ENCODE assay signal across 8 cellular contexts in genomic region chr13:38045278-38046048, GRCh38.
DNase-seq lines count a peak whose midpoint lies in the region; ATAC-seq and TF ChIP-seq lines count a peak whose summit lies in the region.

No MANE protein-coding gene starts in this region.

- peak; percentile 39; the same call in 1 of the 2 replicates for TF ChIP-seq CTCF in GM12875 (IDR thresholded peaks at IDR 0.05; ENCODE audit: borderline replicate concordance, insufficient read depth, low read depth, low read length)
- peak; percentile 43 for TF ChIP-seq CTCF in fibroblast of the aortic adventitia (IDR thresholded peaks at IDR 0.05; ENCODE audit: insufficient read depth, low read length)
- no peak for TF ChIP-seq CTCF in CD8-positive, alpha-beta T cell (IDR thresholded peaks at IDR 0.05)

- peaks cover 21% of the 10 kb centered on the region for H3K9me3 Mint-ChIP-seq in CD8-positive, alpha-beta T cell

- CTCF ChIA-PET in CD8-positive, alpha-beta T cell (lab: Charles Lee) = no interaction called here

- H3K36me3 Mint-ChIP-seq in CD8-positive, alpha-beta T cell = no peaks in the 10 kb centered on the region

- intact Hi-C loops in CD8-positive, alpha-beta T cell (cut with DNase I, micrococcal nuclease) = no loop called here

- H3K27me3 ChIP-seq in CD8-positive, alpha-beta T cell (ENCODE audit: insufficient read depth, low read length) = no peaks in the 10 kb centered on the region

- peak; percentile 90 for ATAC-seq in HG02884 (IDR thresholded peaks at IDR 0.05; ENCODE audit: unreplicated experiment)
- ATAC-seq in CD8-positive, alpha-beta T cell = no peak

- H3K27me3 Mint-ChIP-seq in CD8-positive, alpha-beta T cell (ENCODE audit: low read depth) = no peaks in the 10 kb centered on the region

- no peaks in the 10 kb centered on the region for H3K9me3 ChIP-seq in CD8-positive, alpha-beta T cell (ENCODE audit: low read length)

- POLR2A ChIA-PET in CD8-positive, alpha-beta T cell (lab: Charles Lee) = no interaction called here

- H3K4me1 Mint-ChIP-seq in CD8-positive, alpha-beta T cell (ENCODE audit: low read depth) = no peaks in the 10 kb centered on the region

- H3K4me3 ChIP-seq in GM12875 (ENCODE audit: low read depth, low read length) (no peak overlapping the region), fibroblast of the aortic adventitia (ENCODE audit: low read depth, low read length) (no peak overlapping the region)
- H3K4me3 ChIP-seq in CD8-positive, alpha-beta T cell (ENCODE audit: low read depth, low read length) = no peak overlapping the region

- DNase-seq in NOMO-1 treated with dmso at 0.1 percent for 144 hours (lab: John Stamatoyannopoulos, UW; ENCODE audit: unreplicated experiment) = peak; percentile 1
- DNase-seq in fibroblast of the aortic adventitia (ENCODE audit: low read depth) = peak; percentile 29
- no peak for DNase-seq in substantia nigra (lab: John Stamatoyannopoulos, UW)
- no peak for DNase-seq in CD8-positive, alpha-beta T cell
- no peak for DNase-seq in NCI-H774 (lab: John Stamatoyannopoulos, UW)
- DNase-seq in DMS79 treated with DMSO at 0.1 percent for 48 hours (lab: John Stamatoyannopoulos, UW) = no peak

- no peaks in the 10 kb centered on the region for H3K4me1 ChIP-seq in CD8-positive, alpha-beta T cell (ENCODE audit: insufficient read depth, low read length)

- no peak overlapping the region for H3K27ac ChIP-seq in substantia nigra (ENCODE audit: low read depth, low read length, poor library complexity, severe bottlenecking)
- no peak overlapping the region for H3K27ac ChIP-seq in CD8-positive, alpha-beta T cell (ENCODE audit: low read depth, low read length)

- H3K27ac Mint-ChIP-seq in CD8-positive, alpha-beta T cell = no peak overlapping the region

- H3K36me3 ChIP-seq in CD8-positive, alpha-beta T cell (ENCODE audit: insufficient read depth, low read length) = no peaks in the 10 kb centered on the region

- H3K4me3 Mint-ChIP-seq in CD8-positive, alpha-beta T cell = no peak overlapping the region

Comparison
In these comparisons a context has a peak if more than half of its experiments do, and no peak if none do; other contexts are left out.
1. DNase-seq: peak in NOMO-1 treated with dmso at 0.1 percent for 144 hours (single experiment) and fibroblast of the aortic adventitia (single experiment); none in substantia nigra (0 of 49), CD8-positive, alpha-beta T cell (0 of 7), NCI-H774 (single experiment) and DMS79 treated with DMSO at 0.1 percent for 48 hours (single experiment).